Comparison of ENCODE assay signal across 20 cellular contexts in genomic region chr6:159724778-159725177, GRCh38. TPM values are rescaled to one million over a fixed set of nuclear protein-coding genes. Genes with fewer than 3 reads are reported as not detected.
DNase-seq lines count a peak whose midpoint lies in the region; ATAC-seq, FAIRE-seq and TF ChIP-seq lines count a peak whose summit lies in the region.
"Had no signal": no experiment of that assay in that cellular context is flagged by ENCODE, and none has a peak within 500 bp of the region (broad histone marks: within the 10 kb centered on the region; RNA-seq: fewer than 3 reads in every experiment).

No MANE protein-coding gene starts in this region.

- H3K27me3 Mint-ChIP-seq in CD4-positive, alpha-beta memory T cell, result no peaks in the 10 kb centered on the region
- no peaks in the 10 kb centered on the region for H3K27me3 Mint-ChIP-seq in WTC11 (ENCODE audit: low read depth)
- peaks cover 0 to 6% (median 0%) of the 10 kb centered on the region in 5 donors for H3K27me3 Mint-ChIP-seq in naive thymus-derived CD4-positive, alpha-beta T cell
- H3K27me3 Mint-ChIP-seq: dendritic cell treated with granulocyte-macrophage colony-stimulating factor and Interleukin-4, amounts not matched to agents 40 ng/mL and 50 ng/mL, for 4 days had no signal

- peaks cover 11 to 27% of the 10 kb centered on the region in 2 donors for H3K36me3 Mint-ChIP-seq in CD4-positive, alpha-beta memory T cell
- peaks cover 11% of the 10 kb centered on the region for H3K36me3 Mint-ChIP-seq in WTC11
- peaks cover 7 to 20% (median 11%) of the 10 kb centered on the region in 5 donors for H3K36me3 Mint-ChIP-seq in naive thymus-derived CD4-positive, alpha-beta T cell

- POLR2A ChIA-PET in A549 (lab: Yijun Ruan, JAX), result interaction anchor here (0.7 kb wide), 1 partner anchor 88 kb away, joined by 11 read pairs; no protein-coding TSS in a partner anchor
- POLR2A ChIA-PET in CD4-positive, alpha-beta memory T cell (lab: Charles Lee; ENCODE audit: partially characterized antibody), result interaction anchor here (2.5 to 2.9 kb wide), 2 partner anchors 12 to 31 kb away, joined by 14 read pairs; partner anchors contain the start of gene SOD2
- POLR2A ChIA-PET in WTC11 (lab: Charles Lee), result no interaction called here
- POLR2A ChIA-PET in naive thymus-derived CD4-positive, alpha-beta T cell (lab: Charles Lee), result interaction anchor here (0.7 to 1.1 kb wide), 2 partner anchors 33 to 1963 kb away, joined by 3 read pairs; no protein-coding TSS in a partner anchor

- peaks cover 14% of the 10 kb centered on the region; the same call in 2 of the 3 replicates for H3K4me1 ChIP-seq in A549
- peaks cover 42% of the 10 kb centered on the region for H3K4me1 ChIP-seq in CD4-positive, alpha-beta memory T cell (ENCODE audit: insufficient read depth, low read length)
- H3K4me1 ChIP-seq in naive thymus-derived CD4-positive, alpha-beta T cell (ENCODE audit: control insufficient read depth in 2 of 2, insufficient read depth in 2 of 2, low read length in 2 of 2), result peaks cover 13 to 17% of the 10 kb centered on the region in 2 donors

- no peak for FAIRE-seq in A549 (lab: Jason Lieb, UNC)
- FAIRE-seq: endothelial cell of umbilical vein had no signal

- no peak overlapping the region for H3K27ac ChIP-seq in A549
- no peak overlapping the region for H3K27ac ChIP-seq in CD4-positive, alpha-beta memory T cell (ENCODE audit: low read depth, low read length)
- no peak overlapping the region for H3K27ac ChIP-seq in naive thymus-derived CD4-positive, alpha-beta T cell (ENCODE audit: low read depth, low read length)
- H3K27ac ChIP-seq: Peyer's patch, SK-N-MC had no signal

- H3K4me3 ChIP-seq in A549, result no peak overlapping the region
- no peak overlapping the region for H3K4me3 ChIP-seq in CD4-positive, alpha-beta memory T cell (ENCODE audit: low read length in 2 of 2)
- no peak overlapping the region for H3K4me3 ChIP-seq in naive thymus-derived CD4-positive, alpha-beta T cell (ENCODE audit: low read length)
- H3K4me3 ChIP-seq: Peyer's patch, SK-N-MC, uterus had no signal

- peak overlapping the region; percentile 99; the same call in 2 of the 3 replicates for H3K4me2 ChIP-seq in A549

- intact Hi-C loops in CD4-positive, alpha-beta memory T cell (cut with micrococcal nuclease), result no loop called here
- intact Hi-C loops in naive thymus-derived CD4-positive, alpha-beta T cell (cut with micrococcal nuclease), result loop anchor here (5.0 to 10.0 kb wide), 3 partner anchors 680 to 1548 kb away; partner anchors contain the start of genes AGPAT4 (in 1 of the 2), EZR (in 1 of the 2) and TAGAP (in 1 of the 2)

- peaks cover 0 to 10% (median 2%) of the 10 kb centered on the region in 8 donors for H3K9me3 Mint-ChIP-seq in CD4-positive, alpha-beta memory T cell
- no peaks in the 10 kb centered on the region; the same call in 1 of the 2 replicates for H3K9me3 Mint-ChIP-seq in WTC11
- peaks cover 0 to 17% (median 3%) of the 10 kb centered on the region in 11 donors for H3K9me3 Mint-ChIP-seq in naive thymus-derived CD4-positive, alpha-beta T cell
- H3K9me3 Mint-ChIP-seq: dendritic cell treated with granulocyte-macrophage colony-stimulating factor and Interleukin-4, amounts not matched to agents 40 ng/mL and 50 ng/mL, for 4 days had no signal

- 100% methylated on average over 4 of the region's 4 CpGs for WGBS in A549 (ENCODE audit: missing lambda C conversion rate)

- TF ChIP-seq RAD21 in A549 (conservative IDR thresholded peaks at IDR 0.05 in 1 of 2, IDR thresholded peaks at IDR 0.05 in 1 of 2), result no peak

- TF ChIP-seq CTCF in A549 (IDR thresholded peaks at IDR 0.05) (no peak), WTC11 (IDR thresholded peaks at IDR 0.05) (no peak)

- H3K4me3 Mint-ChIP-seq in CD4-positive, alpha-beta memory T cell, result peak overlapping the region in 3 of 8 donors; percentile 13 to 29 (median 20)
- H3K4me3 Mint-ChIP-seq in WTC11, result peak overlapping the region; percentile 47
- peak overlapping the region in 5 of 10 donors; percentile 20 to 41 (median 32) for H3K4me3 Mint-ChIP-seq in naive thymus-derived CD4-positive, alpha-beta T cell
- H3K4me3 Mint-ChIP-seq: dendritic cell treated with granulocyte-macrophage colony-stimulating factor and Interleukin-4, amounts not matched to agents 40 ng/mL and 50 ng/mL, for 4 days had no signal

- CTCF ChIA-PET in A549 (lab: Yijun Ruan, JAX), result interaction anchor here (1.8 kb wide), 1 partner anchor 33 kb away, joined by 5 read pairs; no protein-coding TSS in a partner anchor
- CTCF ChIA-PET in CD4-positive, alpha-beta memory T cell (lab: Charles Lee; ENCODE audit: partially characterized antibody), result interaction anchor here (3.2 kb wide), 1 partner anchor 65 kb away, joined by 15 read pairs; the partner anchor contains the start of genes MRPL18 and TCP1
- CTCF ChIA-PET in WTC11 (lab: Charles Lee), result interaction anchor here (0.7 kb wide), 1 partner anchor 260 kb away, joined by 5 read pairs; no protein-coding TSS in a partner anchor
- CTCF ChIA-PET in naive thymus-derived CD4-positive, alpha-beta T cell (lab: Charles Lee), result interaction anchor here (0.9 to 2.4 kb wide), 3 partner anchors 30 to 128 kb away, joined by 3 to 6 read pairs (median 5); no protein-coding TSS in a partner anchor

- TF ChIP-seq POLR2A in A549 (IDR thresholded peaks at IDR 0.05; ENCODE audit: low read length), result no peak

- no peaks in the 10 kb centered on the region for H3K27me3 ChIP-seq in CD4-positive, alpha-beta memory T cell (ENCODE audit: insufficient read depth, low read length)
- no peaks in the 10 kb centered on the region for H3K27me3 ChIP-seq in naive thymus-derived CD4-positive, alpha-beta T cell (ENCODE audit: control insufficient read depth in 2 of 2, insufficient read depth in 2 of 2, low read length in 2 of 2)
- H3K27me3 ChIP-seq: Peyer's patch, uterus had no signal

- peaks cover 21 to 54% (median 37%) of the 10 kb centered on the region in 4 donors for H3K4me1 Mint-ChIP-seq in CD4-positive, alpha-beta memory T cell
- H3K4me1 Mint-ChIP-seq in WTC11, result peaks cover 21% of the 10 kb centered on the region
- peaks cover 25 to 61% (median 49%) of the 10 kb centered on the region in 7 donors for H3K4me1 Mint-ChIP-seq in naive thymus-derived CD4-positive, alpha-beta T cell

- DNase-seq in A549 (ENCODE audit: low read depth in 1 of 2, low spot score in 1 of 2), result no peak
- DNase-seq in CD4-positive, alpha-beta memory T cell, result no peak
- DNase-seq in WTC11 (ENCODE audit: low spot score), result no peak
- no peak for DNase-seq in naive thymus-derived CD4-positive, alpha-beta T cell
- DNase-seq in hypothalamus (lab: John Stamatoyannopoulos, UW), result no peak
- no peak for DNase-seq in EL
- DNase-seq in NCI-H2196 (lab: John Stamatoyannopoulos, UW; ENCODE audit: unreplicated experiment), result no peak
- no peak for DNase-seq in activated CD8-positive, alpha-beta memory T cell treated with anti-CD3 and anti-CD28 coated beads, Interleukin-2, amount 50 U/mL, for 4 hours
- DNase-seq: KG1; NCI-H1048; NCI-H2081 treated with DMSO at 0.1 percent for 48 hours; NCI-H748 treated with DMSO at 0.1 percent for 48 hours; occipital lobe; Peyer's patch; stimulated activated CD4-positive, alpha-beta T cell treated with anti-CD3 and anti-CD28 coated beads, Interleukin-2, amount 100 ng/mL, for 24 hours; uterus had no signal

- H3K9me3 ChIP-seq in A549, result no peaks in the 10 kb centered on the region
- no peaks in the 10 kb centered on the region for H3K9me3 ChIP-seq in CD4-positive, alpha-beta memory T cell (ENCODE audit: control insufficient read depth in 1 of 2, low read length in 2 of 2)
- no peaks in the 10 kb centered on the region for H3K9me3 ChIP-seq in naive thymus-derived CD4-positive, alpha-beta T cell (ENCODE audit: control insufficient read depth in 2 of 3, low read length in 3 of 3)
- H3K9me3 ChIP-seq: HAP-1, Peyer's patch, uterus had no signal

- ATAC-seq in A549, result no peak
- no peak for ATAC-seq in WTC11
- no peak for ATAC-seq in naive thymus-derived CD4-positive, alpha-beta T cell

- peak overlapping the region in 6 of 7 donors; percentile 43 to 99 (median 57) for H3K27ac Mint-ChIP-seq in CD4-positive, alpha-beta memory T cell
- no peak overlapping the region for H3K27ac Mint-ChIP-seq in WTC11
- H3K27ac Mint-ChIP-seq in naive thymus-derived CD4-positive, alpha-beta T cell, result peak overlapping the region in 6 of 9 donors; percentile 21 to 100 (median 71)
- H3K27ac Mint-ChIP-seq: dendritic cell treated with granulocyte-macrophage colony-stimulating factor and Interleukin-4, amounts not matched to agents 40 ng/mL and 50 ng/mL, for 4 days had no signal

- no peak for TF ChIP-seq EP300 in A549 (IDR thresholded peaks at IDR 0.05)

- H3K36me3 ChIP-seq in CD4-positive, alpha-beta memory T cell (ENCODE audit: insufficient read depth, low read length), result no peaks in the 10 kb centered on the region
- H3K36me3 ChIP-seq in naive thymus-derived CD4-positive, alpha-beta T cell (ENCODE audit: control insufficient read depth in 2 of 3, insufficient read depth in 3 of 3, low read length in 3 of 3), result peaks cover 0 to 5% (median 0%) of the 10 kb centered on the region in 3 experiments
- H3K36me3 ChIP-seq: Peyer's patch, uterus had no signal

RNA-seq across cellular contexts. Expression of gene WTAP, which starts 2.5 kb away (rescaled TPM):
- polyA plus RNA-seq in A549 (2011; rRNA removed), result 42.4 and 46.1 TPM in 2 replicates
- 11.3 and 11.4 TPM in 2 replicates for polyA plus RNA-seq in A549 (2012; cell fraction: cytosol; rRNA removed)
- polyA plus RNA-seq in A549 (2012; cell fraction: nucleus; rRNA removed), result 5.0 and 10.8 TPM in 2 replicates
- 53.2 to 54.0 TPM (median 53.9 TPM) in 3 replicates for polyA plus RNA-seq in A549 (2017; fragmentation: RNase III; extraction: RNeasy Plus Mini Kit Qiagen cat#74134 plus additional on column Dnase treatment)
- 23.1 and 26.1 TPM in 2 replicates for polyA minus RNA-seq in A549 (2011; rRNA and poly(A)+ RNA removed)
- 100 to 1,000 TPM; 151 to 159 TPM for total RNA-seq in CD4-positive, alpha-beta memory T cell
- 100 to 1,000 TPM; 140 to 149 TPM for polyA plus RNA-seq in CD4-positive, alpha-beta memory T cell
- total RNA-seq in WTC11 (2021), result 88.8 to 92.7 TPM (median 91.9 TPM) in 3 replicates
- total RNA-seq in naive thymus-derived CD4-positive, alpha-beta T cell, result 100 to 1,000 TPM; 117 to 152 (median 141) TPM
- 100 to 1,000 TPM; 131 to 133 TPM for polyA plus RNA-seq in naive thymus-derived CD4-positive, alpha-beta T cell

RNA-seq across cellular contexts. Expression of gene SOD2, which starts 31.7 kb away (rescaled TPM):
- polyA plus RNA-seq in A549 (2011; rRNA removed), result 34.8 and 63.2 TPM in 2 replicates
- polyA plus RNA-seq in A549 (2012; cell fraction: cytosol; rRNA removed), result 49.3 and 57.5 TPM in 2 replicates
- polyA plus RNA-seq in A549 (2012; cell fraction: nucleus; rRNA removed), result 24.1 and 30.1 TPM in 2 replicates
- polyA plus RNA-seq in A549 (2017; fragmentation: RNase III; extraction: RNeasy Plus Mini Kit Qiagen cat#74134 plus additional on column Dnase treatment), result 81.0 to 81.3 TPM (median 81.1 TPM) in 3 replicates
- 65.9 and 67.1 TPM in 2 replicates for polyA minus RNA-seq in A549 (2011; rRNA and poly(A)+ RNA removed)
- 100 to 1,000 TPM; 128 to 131 TPM for total RNA-seq in CD4-positive, alpha-beta memory T cell
- 100 to 1,000 TPM; 121 to 161 TPM for polyA plus RNA-seq in CD4-positive, alpha-beta memory T cell
- total RNA-seq in WTC11 (2021), result 79.8 to 86.3 TPM (median 82.6 TPM) in 3 replicates
- 100 to 1,000 TPM in 4 of 5 experiments, 10 to 100 TPM in 1; 80.2 to 306 (median 105) TPM for total RNA-seq in naive thymus-derived CD4-positive, alpha-beta T cell
- polyA plus RNA-seq in naive thymus-derived CD4-positive, alpha-beta T cell, result 100 to 1,000 TPM; 114 to 128 TPM

RNA-seq across cellular contexts. Expression of gene ACAT2, which starts 37.1 kb away (rescaled TPM):
- polyA plus RNA-seq in A549 (2011; rRNA removed), result 37.3 and 45.5 TPM in 2 replicates
- polyA plus RNA-seq in A549 (2012; cell fraction: cytosol; rRNA removed), result 19.9 and 20.5 TPM in 2 replicates
- 7.5 and 9.6 TPM in 2 replicates for polyA plus RNA-seq in A549 (2012; cell fraction: nucleus; rRNA removed)
- polyA plus RNA-seq in A549 (2017; fragmentation: RNase III; extraction: RNeasy Plus Mini Kit Qiagen cat#74134 plus additional on column Dnase treatment), result 33.1 to 44.8 TPM (median 44.7 TPM) in 3 replicates
- 19.1 and 22.0 TPM in 2 replicates for polyA minus RNA-seq in A549 (2011; rRNA and poly(A)+ RNA removed)
- total RNA-seq in CD4-positive, alpha-beta memory T cell, result 10 to 100 TPM; 30.5 to 30.9 TPM
- polyA plus RNA-seq in CD4-positive, alpha-beta memory T cell, result 10 to 100 TPM; 43.5 to 53.2 TPM
- total RNA-seq in WTC11 (2021), result 96.1 to 138 TPM (median 98.7 TPM) in 3 replicates
- total RNA-seq in naive thymus-derived CD4-positive, alpha-beta T cell, result 10 to 100 TPM; 18.5 to 53.9 (median 28.0) TPM
- polyA plus RNA-seq in naive thymus-derived CD4-positive, alpha-beta T cell, result 10 to 100 TPM; 29.1 to 43.1 TPM
